In genomic region chr13:50080158-50080855, GRCh38 we compare ENCODE assay signal across 8 cellular contexts.
DNase-seq lines count a peak whose midpoint lies in the region; ATAC-seq, FAIRE-seq and TF ChIP-seq lines count a peak whose summit lies in the region.

No MANE protein-coding gene starts in this region.

- in situ Hi-C loops in gastrocnemius medialis (cut with MboI; ENCODE audit: low sequenced_read_pairs in 4 of 4): loop anchor here in 3 of 4 donors (10.0 to 25.0 kb wide), 3 partner anchors 86 to 457 kb away; partner anchors contain the start of gene TRIM13 (in 1 of the 3)

- H3K9ac ChIP-seq in OCI-LY3 (ENCODE audit: low read length): peak overlapping the region; percentile 97

- TF ChIP-seq POLR2A in GM12892 (IDR thresholded peaks at IDR 0.05; ENCODE audit: low read depth, low read length) (no peak), gastrocnemius medialis (IDR thresholded peaks at IDR 0.05) (no peak)

- H3K27me3 ChIP-seq in ACC112 (ENCODE audit: insufficient read depth, low read length) (no peaks in the 10 kb centered on the region), OCI-LY3 (ENCODE audit: low read depth, low read length) (no peaks in the 10 kb centered on the region), hepatocyte (no peaks in the 10 kb centered on the region), gastrocnemius medialis (no peaks in the 10 kb centered on the region)

- peak overlapping the region; percentile 68 for H3K4me2 ChIP-seq in OCI-LY3 (ENCODE audit: low read length)
- H3K4me2 ChIP-seq in hepatocyte: peak overlapping the region; percentile 81

- no peaks in the 10 kb centered on the region for H3K9me3 Mint-ChIP-seq in activated naive CD8-positive, alpha-beta T cell treated with anti-CD3 and anti-CD28 coated beads, Interleukin-2, amount 50 U/mL, for 24 hours

- 1% methylated on average over 31 of the region's 31 CpGs for WGBS in hepatocyte (ENCODE audit: low lambda C conversion rate, missing lambda C conversion rate)

- H3K27ac ChIP-seq in ACC112 (ENCODE audit: low read depth, low read length) (peak overlapping the region; percentile 83), OCI-LY3 (ENCODE audit: low read length) (peak overlapping the region; percentile 86), hepatocyte (peak overlapping the region; percentile 77), gastrocnemius medialis (peak overlapping the region; percentile 69 to 90 (median 80))

- H3K79me2 ChIP-seq in ACC112 (ENCODE audit: control insufficient read depth, insufficient read depth, low read length, unreplicated experiment) (peaks cover 87% of the 10 kb centered on the region), OCI-LY3 (ENCODE audit: low read length) (peaks cover 78% of the 10 kb centered on the region), hepatocyte (peaks cover 75% of the 10 kb centered on the region)

- no peaks in the 10 kb centered on the region for H3K9me3 ChIP-seq in OCI-LY3 (ENCODE audit: insufficient read depth, low read length)
- H3K9me3 ChIP-seq in hepatocyte (ENCODE audit: low read depth): no peaks in the 10 kb centered on the region
- H3K9me3 ChIP-seq in gastrocnemius medialis: no peaks in the 10 kb centered on the region

- H3K36me3 ChIP-seq in ACC112 (ENCODE audit: insufficient read depth, low read length): no peaks in the 10 kb centered on the region
- peaks cover 4% of the 10 kb centered on the region for H3K36me3 ChIP-seq in OCI-LY3 (replicated peaks; ENCODE audit: low read depth, low read length)
- H3K36me3 ChIP-seq in hepatocyte (replicated peaks; ENCODE audit: insufficient read depth, low read depth): no peaks in the 10 kb centered on the region
- no peaks in the 10 kb centered on the region for H3K36me3 ChIP-seq in gastrocnemius medialis

- peaks cover 20% of the 10 kb centered on the region for H3K27me3 Mint-ChIP-seq in activated naive CD8-positive, alpha-beta T cell treated with anti-CD3 and anti-CD28 coated beads, Interleukin-2, amount 50 U/mL, for 24 hours

- H2AFZ ChIP-seq in ACC112 (ENCODE audit: low read length, unreplicated experiment) (peak overlapping the region; percentile 21), OCI-LY3 (ENCODE audit: low read depth, low read length) (no peak overlapping the region), hepatocyte (peak overlapping the region; percentile 36)

- no peak for DNase-seq in GM12892 (ENCODE audit: insufficient read length)
- peak; percentile 29 for DNase-seq in activated naive CD8-positive, alpha-beta T cell treated with anti-CD3 and anti-CD28 coated beads, Interleukin-2, amount 50 U/mL, for 24 hours
- peak; percentile 43 for DNase-seq in hepatocyte (ENCODE audit: low spot score)
- no peak for DNase-seq in gastrocnemius medialis
- no peak for DNase-seq in HPDE6-E6E7 (ENCODE audit: extremely low spot score)

- peak; percentile 61 for FAIRE-seq in GM12892 (lab: Jason Lieb, UNC)

- no peaks in the 10 kb centered on the region for H3K9me2 ChIP-seq in hepatocyte (replicated peaks; ENCODE audit: insufficient read depth)

- ATAC-seq in activated naive CD8-positive, alpha-beta T cell treated with anti-CD3 and anti-CD28 coated beads, Interleukin-2, amount 50 U/mL, for 24 hours: peak; percentile 39
- ATAC-seq in gastrocnemius medialis (no peak), HG02938 (IDR thresholded peaks at IDR 0.05; ENCODE audit: unreplicated experiment) (no peak)

- TF ChIP-seq CTCF in OCI-LY3 (IDR thresholded peaks at IDR 0.05; ENCODE audit: low read depth, low read length) (no peak), hepatocyte (IDR thresholded peaks at IDR 0.05; ENCODE audit: poor library complexity) (no peak), gastrocnemius medialis (IDR thresholded peaks at IDR 0.05 in 4 of 5, conservative IDR thresholded peaks at IDR 0.05 in 1 of 5) (no peak)

- H3K4me1 Mint-ChIP-seq in activated naive CD8-positive, alpha-beta T cell treated with anti-CD3 and anti-CD28 coated beads, Interleukin-2, amount 50 U/mL, for 24 hours: peaks cover 62% of the 10 kb centered on the region

- intact Hi-C loops in gastrocnemius medialis (cut with DNase I; ENCODE audit: low total_unique reads): loop anchor here (5.0 kb wide), 2 partner anchors 447 to 722 kb away; no protein-coding TSS in a partner anchor

- H4K20me1 ChIP-seq in OCI-LY3 (ENCODE audit: insufficient read depth, low read length): peaks cover 51% of the 10 kb centered on the region
- no peaks in the 10 kb centered on the region for H4K20me1 ChIP-seq in hepatocyte (ENCODE audit: insufficient read depth, poor library complexity, severe bottlenecking)

- H3K4me3 ChIP-seq in ACC112 (ENCODE audit: low read depth, low read length) (peak overlapping the region; percentile 86), OCI-LY3 (ENCODE audit: low read length) (peak overlapping the region; percentile 82), hepatocyte (peak overlapping the region; percentile 55), gastrocnemius medialis (peak overlapping the region; percentile 68 to 88 (median 80))

- peak overlapping the region; percentile 98 for H3K4me3 Mint-ChIP-seq in activated naive CD8-positive, alpha-beta T cell treated with anti-CD3 and anti-CD28 coated beads, Interleukin-2, amount 50 U/mL, for 24 hours

- H3K27ac Mint-ChIP-seq in activated naive CD8-positive, alpha-beta T cell treated with anti-CD3 and anti-CD28 coated beads, Interleukin-2, amount 50 U/mL, for 24 hours: peak overlapping the region; percentile 99

- H3K4me1 ChIP-seq in ACC112 (ENCODE audit: control insufficient read depth, insufficient read depth, low read length, unreplicated experiment) (peaks cover 31% of the 10 kb centered on the region), OCI-LY3 (ENCODE audit: low read length) (peaks cover 48% of the 10 kb centered on the region), hepatocyte (ENCODE audit: insufficient read depth) (peaks cover 5% of the 10 kb centered on the region), gastrocnemius medialis (peaks cover 60 to 77% of the 10 kb centered on the region in 2 donors)

- H3K36me3 Mint-ChIP-seq in activated naive CD8-positive, alpha-beta T cell treated with anti-CD3 and anti-CD28 coated beads, Interleukin-2, amount 50 U/mL, for 24 hours (ENCODE audit: low read depth): peaks cover 37% of the 10 kb centered on the region

Comparison
In these comparisons a context has a peak if more than half of its experiments do, and no peak if none do; other contexts are left out.
1. DNase-seq: peak in activated naive CD8-positive, alpha-beta T cell treated with anti-CD3 and anti-CD28 coated beads, Interleukin-2, amount 50 U/mL, for 24 hours (single experiment) and hepatocyte (single experiment); none in GM12892 (single experiment), gastrocnemius medialis (0 of 2) and HPDE6-E6E7 (single experiment).
2. Peak in every context shown above with its lines, with median percentiles within 50 percentile points of each other: H3K27ac ChIP-seq and H3K4me3 ChIP-seq.